In the genomic region with DNA sequence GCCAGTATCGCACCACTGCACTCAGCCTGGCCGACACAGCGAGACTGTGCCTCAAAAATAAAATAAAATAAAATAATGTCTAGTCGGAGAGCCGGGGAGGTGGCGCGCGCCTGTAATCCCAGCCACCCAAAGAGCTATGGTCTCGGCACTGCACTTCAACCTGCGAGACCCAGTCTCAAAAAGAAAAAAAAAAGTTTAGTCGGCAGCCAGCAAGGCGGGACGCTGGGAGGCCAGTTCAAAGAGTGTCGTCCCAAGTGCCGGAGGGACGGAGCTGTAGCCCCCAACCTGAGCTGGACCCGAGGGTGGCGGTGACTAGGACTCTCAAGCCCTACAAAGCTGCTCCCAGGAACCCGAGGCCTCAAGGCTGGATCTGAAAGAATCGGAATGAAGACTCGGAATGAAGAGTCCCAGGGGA, we compare ENCODE assay signal across 8 cellular contexts. TPM values are rescaled to one million over a fixed set of nuclear protein-coding genes. Genes with fewer than 3 reads are reported as not detected.
DNase-seq lines count a peak whose midpoint lies in the region; ATAC-seq and TF ChIP-seq lines count a peak whose summit lies in the region.

No MANE protein-coding gene starts in this region.

- H3K79me2 ChIP-seq in mesendoderm (ENCODE audit: control insufficient read depth, insufficient read depth, low read length): no peaks in the 10 kb centered on the region

- no peak overlapping the region for H2BK15ac ChIP-seq in mesendoderm (replicated peaks; ENCODE audit: low read depth)

- no peaks in the 10 kb centered on the region for H3K27me3 Mint-ChIP-seq in stimulated activated naive CD8-positive, alpha-beta T cell treated with anti-CD3 and anti-CD28 coated beads, Interleukin-15, Interleukin-2, amounts not matched to agents 100 ng/mL and 50 ng/mL, for 24 hours

- H3K27ac Mint-ChIP-seq in stimulated activated naive CD8-positive, alpha-beta T cell treated with anti-CD3 and anti-CD28 coated beads, Interleukin-15, Interleukin-2, amounts not matched to agents 100 ng/mL and 50 ng/mL, for 24 hours: no peak overlapping the region

- DNase-seq in stimulated activated naive CD8-positive, alpha-beta T cell treated with anti-CD3 and anti-CD28 coated beads, Interleukin-15, Interleukin-2, amounts not matched to agents 100 U/mL and 50 U/mL, for 24 hours: no peak
- DNase-seq in breast epithelium (ENCODE audit: low spot score in 2 of 2): no peak
- DNase-seq in mesendoderm: no peak
- DNase-seq in medulla oblongata (ENCODE audit: extremely low spot score): no peak
- no peak for DNase-seq in inferior parietal cortex (ENCODE audit: extremely low spot score)
- DNase-seq in NCI-H1105 treated with DMSO at 0.1 percent for 48 hours (lab: John Stamatoyannopoulos, UW): no peak
- DNase-seq in MV-4-11 (lab: John Stamatoyannopoulos, UW): no peak

- peak overlapping the region; percentile 96 for H3K9ac ChIP-seq in mesendoderm (ENCODE audit: low read length)

- H3K4me3 ChIP-seq in breast epithelium (peak overlapping the region; percentile 47 to 66 (median 63)), mesendoderm (ENCODE audit: low read length) (peak overlapping the region; percentile 73)

- peak overlapping the region; percentile 91 for H3K4me3 Mint-ChIP-seq in stimulated activated naive CD8-positive, alpha-beta T cell treated with anti-CD3 and anti-CD28 coated beads, Interleukin-15, Interleukin-2, amounts not matched to agents 100 ng/mL and 50 ng/mL, for 24 hours

- peaks cover 11% of the 10 kb centered on the region for H3K4me1 Mint-ChIP-seq in stimulated activated naive CD8-positive, alpha-beta T cell treated with anti-CD3 and anti-CD28 coated beads, Interleukin-15, Interleukin-2, amounts not matched to agents 100 ng/mL and 50 ng/mL, for 24 hours (ENCODE audit: low read depth)

- H2BK120ac ChIP-seq in mesendoderm (ENCODE audit: low read depth, low read length): no peak overlapping the region

- H3K27me3 ChIP-seq in breast epithelium (no peaks in the 10 kb centered on the region), mesendoderm (ENCODE audit: insufficient read depth, low read length, poor library complexity) (no peaks in the 10 kb centered on the region)

- H3K27ac ChIP-seq in breast epithelium: peak overlapping the region; percentile 68 to 71
- peak overlapping the region; percentile 34 for H3K27ac ChIP-seq in mesendoderm (ENCODE audit: low read depth, low read length)

- H3K4me1 ChIP-seq in breast epithelium (no peaks in the 10 kb centered on the region), mesendoderm (ENCODE audit: control insufficient read depth, low read depth, low read length) (no peaks in the 10 kb centered on the region)

- no peak overlapping the region for H4K8ac ChIP-seq in mesendoderm (ENCODE audit: low read depth, low read length)

- H3K9me3 Mint-ChIP-seq in stimulated activated naive CD8-positive, alpha-beta T cell treated with anti-CD3 and anti-CD28 coated beads, Interleukin-15, Interleukin-2, amounts not matched to agents 100 ng/mL and 50 ng/mL, for 24 hours: no peaks in the 10 kb centered on the region

- no peaks in the 10 kb centered on the region for H3K36me3 Mint-ChIP-seq in stimulated activated naive CD8-positive, alpha-beta T cell treated with anti-CD3 and anti-CD28 coated beads, Interleukin-15, Interleukin-2, amounts not matched to agents 100 ng/mL and 50 ng/mL, for 24 hours (ENCODE audit: low read depth)

- no peak overlapping the region for H4K5ac ChIP-seq in mesendoderm (ENCODE audit: low read length)

- H3K56ac ChIP-seq in mesendoderm (ENCODE audit: low read length): peak overlapping the region; percentile 97

- no peaks in the 10 kb centered on the region for H3K79me1 ChIP-seq in mesendoderm (ENCODE audit: low read length)

- intact Hi-C loops in breast epithelium (cut with DNase I; ENCODE audit: low total_unique reads): no loop called here

- no peak for TF ChIP-seq POLR2A in breast epithelium (IDR thresholded peaks at IDR 0.05)

- H3K23ac ChIP-seq in mesendoderm (ENCODE audit: low read length): no peak overlapping the region

- H3K18ac ChIP-seq in mesendoderm (ENCODE audit: low read length): peak overlapping the region; percentile 57

- H3K4ac ChIP-seq in mesendoderm (ENCODE audit: low read depth, low read length): peak overlapping the region; percentile 47

- TF ChIP-seq CTCF in breast epithelium (IDR thresholded peaks at IDR 0.05): no peak

- no peak for ATAC-seq in stimulated activated naive CD8-positive, alpha-beta T cell treated with anti-CD3 and anti-CD28 coated beads, Interleukin-15, Interleukin-2, amounts not matched to agents 100 U/mL and 50 U/mL, for 24 hours

- peak overlapping the region; percentile 89 for H3K4me2 ChIP-seq in mesendoderm (ENCODE audit: low read length)

- H2AK5ac ChIP-seq in mesendoderm (ENCODE audit: low read length): no peak overlapping the region

- H3K36me3 ChIP-seq in breast epithelium (no peaks in the 10 kb centered on the region), mesendoderm (ENCODE audit: control insufficient read depth, insufficient read depth, low read length) (no peaks in the 10 kb centered on the region)

- no peak overlapping the region for H2BK5ac ChIP-seq in mesendoderm (ENCODE audit: low read length)

- no peaks in the 10 kb centered on the region for H3K9me3 ChIP-seq in breast epithelium

- no CpG with 5 or more reads among the region's 21 CpGs for WGBS in mesendoderm (ENCODE audit: extremely low coverage, insufficient coverage, low lambda C conversion rate)

RNA-seq across cellular contexts. Expression of a gene that starts 0.6 kb away (rescaled TPM):
- 1 to 10 TPM in 1 of 3 donors, not detected in 2; 2.2 TPM for total RNA-seq in breast epithelium
- not detected for polyA plus RNA-seq in mesendoderm (2013, experiment 1 of 2)
- 0.24 TPM for polyA plus RNA-seq in mesendoderm (2013, experiment 2 of 2)

RNA-seq across cellular contexts. Expression of a gene that starts 7.0 kb away (rescaled TPM):
- 10 to 100 TPM in 2 of 3 donors, 1 to 10 TPM in 1; 4.0 to 53.3 (median 10.2) TPM for total RNA-seq in breast epithelium
- polyA plus RNA-seq in mesendoderm (2013, experiment 1 of 2): 1.3 TPM
- polyA plus RNA-seq in mesendoderm (2013, experiment 2 of 2): 1.1 TPM

RNA-seq across cellular contexts. Expression of a gene that starts 27.7 kb away (rescaled TPM):
- total RNA-seq in breast epithelium: 10 to 100 TPM; 12.1 to 21.4 (median 19.9) TPM
- polyA plus RNA-seq in mesendoderm (2013, experiment 1 of 2): 15.5 TPM
- polyA plus RNA-seq in mesendoderm (2013, experiment 2 of 2): 16.6 TPM

RNA-seq across cellular contexts. Expression of a gene that starts 34.3 kb away (rescaled TPM):
- 10 to 100 TPM; 11.3 to 31.8 (median 30.2) TPM for total RNA-seq in breast epithelium
- 1.8 TPM for polyA plus RNA-seq in mesendoderm (2013, experiment 1 of 2)
- polyA plus RNA-seq in mesendoderm (2013, experiment 2 of 2): 2.3 TPM
